ENCODE assay signal across 8 cellular contexts in genomic region chr14:55580401-55581010, GRCh38. TPM values are rescaled to one million over a fixed set of nuclear protein-coding genes. Genes with fewer than 3 reads are reported as not detected.
DNase-seq lines count a peak whose midpoint lies in the region; ATAC-seq and TF ChIP-seq lines count a peak whose summit lies in the region.

No MANE protein-coding gene starts in this region.

- H3K4me3 ChIP-seq in NT2/D1 (ENCODE audit: insufficient read length, low read depth) (peak overlapping the region; percentile 77), tibial artery (peak overlapping the region; percentile 86 to 93)

- DNase-seq in NT2/D1 (ENCODE audit: low read depth, low spot score) (no peak), foreskin keratinocyte (no peak), omental fat pad (ENCODE audit: low spot score) (no peak), tibial artery (peak; percentile 35 to 75), H4 (ENCODE audit: low spot score) (no peak)

- peak overlapping the region; percentile 85 for H3K9ac ChIP-seq in NT2/D1 (ENCODE audit: insufficient read length, low read depth)

- H3K4me3 Mint-ChIP-seq in activated T-helper 17 cell treated with anti-CD3 and anti-CD28 coated beads, Interleukin-2, amount 50 U/mL, for 72 hours: peak overlapping the region; percentile 89

- no peaks in the 10 kb centered on the region for H3K9me3 Mint-ChIP-seq in activated T-helper 17 cell treated with anti-CD3 and anti-CD28 coated beads, Interleukin-2, amount 50 U/mL, for 72 hours

- TF ChIP-seq CTCF in foreskin keratinocyte (conservative IDR thresholded peaks at IDR 0.05) (no peak), omental fat pad (IDR thresholded peaks at IDR 0.05) (no peak), tibial artery (IDR thresholded peaks at IDR 0.05) (peak in 1 of 2 experiments; percentile 14)

- peak; percentile 63 for ATAC-seq in GM18498 (IDR thresholded peaks at IDR 0.05; ENCODE audit: unreplicated experiment)
- ATAC-seq in HG02588 (IDR thresholded peaks at IDR 0.05; ENCODE audit: unreplicated experiment): peak; percentile 52
- ATAC-seq in activated T-helper 17 cell treated with anti-CD3 and anti-CD28 coated beads, Interleukin-2, amount 50 U/mL, for 72 hours (replicated peaks): peak; percentile 53
- ATAC-seq in foreskin keratinocyte: peak; percentile 30
- ATAC-seq in omental fat pad (ENCODE audit: low FRiP score): peak; percentile 73

- no peaks in the 10 kb centered on the region for H3K27me3 Mint-ChIP-seq in activated T-helper 17 cell treated with anti-CD3 and anti-CD28 coated beads, Interleukin-2, amount 50 U/mL, for 72 hours

- H3K4me1 Mint-ChIP-seq in activated T-helper 17 cell treated with anti-CD3 and anti-CD28 coated beads, Interleukin-2, amount 50 U/mL, for 72 hours: peaks cover 14% of the 10 kb centered on the region

- H3K9me3 ChIP-seq in NT2/D1 (ENCODE audit: insufficient read depth, low read length) (no peaks in the 10 kb centered on the region), tibial artery (no peaks in the 10 kb centered on the region)

- H3K27me3 ChIP-seq in NT2/D1 (ENCODE audit: insufficient read depth, insufficient read length) (no peaks in the 10 kb centered on the region), foreskin keratinocyte (no peaks in the 10 kb centered on the region), tibial artery (no peaks in the 10 kb centered on the region)

- peaks cover 5% of the 10 kb centered on the region for H3K36me3 Mint-ChIP-seq in activated T-helper 17 cell treated with anti-CD3 and anti-CD28 coated beads, Interleukin-2, amount 50 U/mL, for 72 hours (ENCODE audit: low read depth)

- intact Hi-C loops in tibial artery (cut with DNase I; ENCODE audit: low total_unique reads): no loop called here

- H3K4me1 ChIP-seq in NT2/D1 (ENCODE audit: insufficient read depth, insufficient read length): no peaks in the 10 kb centered on the region
- peaks cover 30% of the 10 kb centered on the region for H3K4me1 ChIP-seq in foreskin keratinocyte
- peaks cover 0 to 48% (median 28%) of the 10 kb centered on the region in 4 donors for H3K4me1 ChIP-seq in tibial artery

- H3K27ac ChIP-seq in foreskin keratinocyte: peak overlapping the region; percentile 80
- peak overlapping the region; percentile 97 to 98 for H3K27ac ChIP-seq in tibial artery

- peaks cover 13% of the 10 kb centered on the region for H3K36me3 ChIP-seq in NT2/D1 (ENCODE audit: insufficient read depth, insufficient read length, low read length)
- H3K36me3 ChIP-seq in tibial artery: no peaks in the 10 kb centered on the region

- peak overlapping the region; percentile 66 for H3K27ac Mint-ChIP-seq in activated T-helper 17 cell treated with anti-CD3 and anti-CD28 coated beads, Interleukin-2, amount 50 U/mL, for 72 hours

RNA-seq across cellular contexts. Expression of gene KTN1, which starts 0.5 kb away (rescaled TPM):
- 100 to 1,000 TPM in 1 of 2 donors, 10 to 100 TPM in 1; 93.7 to 154 TPM for total RNA-seq in activated T-helper 17 cell treated with anti-CD3 and anti-CD28 coated beads, Interleukin-2, amount 50 U/mL, for 72 hours
- total RNA-seq in foreskin keratinocyte (183 and 195 TPM in 2 replicates), omental fat pad (100 to 1,000 TPM; 114 to 165 (median 139) TPM)
- 87.7 and 102 TPM in 2 replicates for polyA plus RNA-seq in foreskin keratinocyte
- 75.7 and 77.4 TPM in 2 replicates for total RNA-seq in H4 (2014; rRNA removed; shearing (Covaris generic))

Comparison
In these comparisons a context has a peak if more than half of its experiments do, and no peak if none do; other contexts are left out.
1. DNase-seq: peak in tibial artery (2 of 2); none in NT2/D1 (single experiment), foreskin keratinocyte (0 of 2), omental fat pad (single experiment) and H4 (single experiment).
2. Peak in every context shown above with its lines, with median percentiles within 50 percentile points of each other: ATAC-seq.